25 cellular contexts compared by ENCODE assay signal in genomic region chr18:48215876-48216638, GRCh38.
DNase-seq lines count a peak whose midpoint lies in the region; ATAC-seq and TF ChIP-seq lines count a peak whose summit lies in the region.
"Had no signal": no experiment of that assay in that cellular context is flagged by ENCODE, and none has a peak within 500 bp of the region (broad histone marks: within the 10 kb centered on the region; RNA-seq: fewer than 3 reads in every experiment).

No MANE protein-coding gene starts in this region.

- DNase-seq in Ammon's horn (ENCODE audit: low spot score) (peak; percentile 29), DMS79 (lab: John Stamatoyannopoulos, UW) (peak; percentile 41), neuronal stem cell (ENCODE audit: low spot score) (no peak), smooth muscle cell (lab: John Stamatoyannopoulos, UW; ENCODE audit: unreplicated experiment) (no peak)
- DNase-seq in activated CD4-positive, alpha-beta T cell treated with anti-CD3 and anti-CD28 coated beads for 48 hours: no peak
- DNase-seq: activated CD4-positive, alpha-beta T cell treated with anti-CD3 and anti-CD28 coated beads for 36 hours; activated naive CD4-positive, alpha-beta T cell treated with anti-CD3 and anti-CD28 coated beads, Interleukin-2, amount 10 ng/mL, durations not matched to agents 7 days and 5 days; body of pancreas; CD8-positive, alpha-beta memory T cell; DMS 273 treated with DMSO at 0.1 percent for 48 hours; NCI-H526; Peyer's patch; right cardiac atrium; stimulated activated CD4-positive, alpha-beta T cell treated with anti-CD3 and anti-CD28 coated beads, Interleukin-1b, Interleukin-23, amount 100 ng/mL, for 48 hours; stimulated activated naive CD4-positive, alpha-beta T cell treated with Interleukin-2 at 50 U/mL for 16 hours; SW 1271; testis had no signal

- H3K4me3 Mint-ChIP-seq in brain: no peak overlapping the region
- H3K4me3 Mint-ChIP-seq: activated CD4-positive, alpha-beta T cell treated with anti-CD3 and anti-CD28 coated beads for 36 hours; activated CD8-positive, alpha-beta T cell treated with anti-CD3 and anti-CD28 coated beads, Interleukin-2, amount 10 ng/mL, durations not matched to agents 7 days and 5 days; activated naive CD4-positive, alpha-beta T cell treated with anti-CD3 and anti-CD28 coated beads, Interleukin-2, amount 10 ng/mL, durations not matched to agents 7 days and 5 days; CD8-positive, alpha-beta memory T cell; IgD-negative memory B cell had no signal

- WGBS in neuronal stem cell (ENCODE audit: extremely low coverage in 2 of 2, insufficient read length in 2 of 2, insufficient replicate concordance in 1 of 2), 2 donors: no CpG with 5 or more reads among the region's 9 CpGs
- WGBS in smooth muscle cell (ENCODE audit: low lambda C conversion rate): 84% methylated on average over 9 of the region's 9 CpGs

- H3K9ac ChIP-seq in neuronal stem cell (ENCODE audit: low read depth, low read length, poor library complexity): no peak overlapping the region
- no peak overlapping the region for H3K9ac ChIP-seq in smooth muscle cell (ENCODE audit: low read depth)

- H3K23ac ChIP-seq in neuronal stem cell (ENCODE audit: low read depth, low read length, poor library complexity): no peak overlapping the region

- no peak overlapping the region for H2BK12ac ChIP-seq in neuronal stem cell (ENCODE audit: low read length)

- no peak for ATAC-seq in GM19328 (IDR thresholded peaks at IDR 0.05; ENCODE audit: unreplicated experiment)
- ATAC-seq: activated CD4-positive, alpha-beta T cell treated with anti-CD3 and anti-CD28 coated beads for 36 hours; activated CD8-positive, alpha-beta T cell treated with anti-CD3 and anti-CD28 coated beads, Interleukin-2, amount 10 ng/mL, durations not matched to agents 7 days and 5 days had no signal

- H3K27ac ChIP-seq in neuronal stem cell (replicated peaks; ENCODE audit: low read length) (no peak overlapping the region), smooth muscle cell (ENCODE audit: low read depth) (no peak overlapping the region)
- H3K27ac ChIP-seq: body of pancreas, Peyer's patch, testis, vagina, VCaP had no signal

- no peak overlapping the region for H3K4me3 ChIP-seq in neuronal stem cell (ENCODE audit: low read length in 2 of 2)
- no peak overlapping the region for H3K4me3 ChIP-seq in smooth muscle cell
- H3K4me3 ChIP-seq: adrenal gland, body of pancreas, heart right ventricle, Peyer's patch, testis, vagina had no signal

- H3K27me3 ChIP-seq in neuronal stem cell (ENCODE audit: control insufficient read depth in 3 of 3, insufficient read depth in 3 of 3, low read depth in 1 of 3, low read length in 3 of 3) (no peaks in the 10 kb centered on the region), smooth muscle cell (ENCODE audit: low read depth) (no peaks in the 10 kb centered on the region)
- H3K27me3 ChIP-seq: adrenal gland, body of pancreas, heart right ventricle, Peyer's patch, testis, vagina had no signal

- no peak overlapping the region for H4K8ac ChIP-seq in neuronal stem cell (ENCODE audit: low read depth, low read length)

- peaks cover 4 to 15% (median 8%) of the 10 kb centered on the region in 5 experiments for H3K9me3 Mint-ChIP-seq in brain
- H3K9me3 Mint-ChIP-seq: activated naive CD4-positive, alpha-beta T cell treated with anti-CD3 and anti-CD28 coated beads, Interleukin-2, amount 10 ng/mL, durations not matched to agents 7 days and 5 days had no signal

- H3K79me1 ChIP-seq in neuronal stem cell (ENCODE audit: low read depth, low read length): no peaks in the 10 kb centered on the region

- no peak overlapping the region for H2BK15ac ChIP-seq in neuronal stem cell (ENCODE audit: low read length)

- H3K14ac ChIP-seq in neuronal stem cell (ENCODE audit: low read length): no peak overlapping the region

- no peak overlapping the region for H2BK5ac ChIP-seq in neuronal stem cell (ENCODE audit: low read length)

- H3F3A ChIP-seq in smooth muscle cell (ENCODE audit: low read depth): no peaks in the 10 kb centered on the region

- H3K36me3 ChIP-seq in neuronal stem cell (replicated peaks in 1 of 2; ENCODE audit: control insufficient read depth in 2 of 2, insufficient read depth in 2 of 2, low read length in 2 of 2): no peaks in the 10 kb centered on the region
- H3K36me3 ChIP-seq in smooth muscle cell (ENCODE audit: low read depth): no peaks in the 10 kb centered on the region
- H3K36me3 ChIP-seq: adrenal gland, heart right ventricle, Peyer's patch, vagina had no signal

- H3K9me3 ChIP-seq in neuronal stem cell (replicated peaks in 1 of 2; ENCODE audit: control insufficient read depth in 2 of 2, insufficient read depth in 1 of 2, low read depth in 1 of 2, low read length in 2 of 2) (peaks cover 0 to 5% of the 10 kb centered on the region in 2 donors), smooth muscle cell (replicated peaks; ENCODE audit: low read depth) (no peaks in the 10 kb centered on the region)
- H3K9me3 ChIP-seq: adrenal gland, body of pancreas, Peyer's patch, testis, vagina had no signal

- peak overlapping the region in 3 of 5 experiments; percentile 50 to 79 (median 66) for H3K27ac Mint-ChIP-seq in brain
- H3K27ac Mint-ChIP-seq: activated CD4-positive, alpha-beta T cell treated with anti-CD3 and anti-CD28 coated beads for 36 hours; activated CD8-positive, alpha-beta T cell treated with anti-CD3 and anti-CD28 coated beads, Interleukin-2, amount 10 ng/mL, durations not matched to agents 7 days and 5 days; activated naive CD4-positive, alpha-beta T cell treated with anti-CD3 and anti-CD28 coated beads, Interleukin-2, amount 10 ng/mL, durations not matched to agents 7 days and 5 days; CD8-positive, alpha-beta memory T cell; IgD-negative memory B cell had no signal

- no peaks in the 10 kb centered on the region for H3K79me2 ChIP-seq in smooth muscle cell (ENCODE audit: low read depth)

- H3K4ac ChIP-seq in neuronal stem cell (ENCODE audit: low read length): no peak overlapping the region

- no peak overlapping the region for H4K91ac ChIP-seq in neuronal stem cell (ENCODE audit: low read depth, low read length, poor library complexity)

- H2AFZ ChIP-seq in neuronal stem cell (ENCODE audit: low read length) (no peak overlapping the region), smooth muscle cell (ENCODE audit: low read depth) (no peak overlapping the region)

- peaks cover 22% of the 10 kb centered on the region for H3K27me3 Mint-ChIP-seq in brain
- H3K27me3 Mint-ChIP-seq: activated CD4-positive, alpha-beta T cell treated with anti-CD3 and anti-CD28 coated beads for 36 hours; IgD-negative memory B cell had no signal

- no peak for TF ChIP-seq CTCF in brain (conservative IDR thresholded peaks at IDR 0.05)
- no peak for TF ChIP-seq CTCF in smooth muscle cell (IDR thresholded peaks at IDR 0.05; ENCODE audit: borderline replicate concordance, insufficient read depth, poor library complexity, severe bottlenecking)

- no peak overlapping the region for H3K18ac ChIP-seq in neuronal stem cell (ENCODE audit: low read length)

- H3K4me1 Mint-ChIP-seq in brain: peaks cover 30% of the 10 kb centered on the region
- H3K4me1 Mint-ChIP-seq: activated CD4-positive, alpha-beta T cell treated with anti-CD3 and anti-CD28 coated beads for 36 hours; CD8-positive, alpha-beta memory T cell; IgD-negative memory B cell had no signal

- H2BK120ac ChIP-seq in neuronal stem cell (ENCODE audit: low read depth, low read length): no peak overlapping the region

- no peaks in the 10 kb centered on the region for H4K20me1 ChIP-seq in smooth muscle cell (ENCODE audit: low read depth)

- H3K4me2 ChIP-seq in neuronal stem cell (ENCODE audit: insufficient read depth, low read length, poor library complexity, severe bottlenecking) (no peak overlapping the region), smooth muscle cell (no peak overlapping the region)

- no peaks in the 10 kb centered on the region for H3K36me3 Mint-ChIP-seq in brain
- H3K36me3 Mint-ChIP-seq: activated naive CD4-positive, alpha-beta T cell treated with anti-CD3 and anti-CD28 coated beads, Interleukin-2, amount 10 ng/mL, durations not matched to agents 7 days and 5 days; CD8-positive, alpha-beta memory T cell; IgD-negative memory B cell had no signal

- H2AK5ac ChIP-seq in neuronal stem cell (ENCODE audit: low read depth, low read length): peak overlapping the region; percentile 16

- H3K4me1 ChIP-seq in neuronal stem cell (ENCODE audit: control insufficient read depth in 2 of 2, insufficient read depth in 1 of 2, low read depth in 1 of 2, low read length in 2 of 2): peaks cover 0 to 3% of the 10 kb centered on the region in 2 donors
- H3K4me1 ChIP-seq in smooth muscle cell (ENCODE audit: low read depth): no peaks in the 10 kb centered on the region
- H3K4me1 ChIP-seq: adrenal gland, body of pancreas, Peyer's patch had no signal

Comparison
In these comparisons a context has a peak if more than half of its experiments do, and no peak if none do; other contexts are left out.
1. DNase-seq: peak in Ammon's horn (single experiment) and DMS79 (single experiment); none in neuronal stem cell (single experiment), activated CD4-positive, alpha-beta T cell treated with anti-CD3 and anti-CD28 coated beads for 48 hours (single experiment) and smooth muscle cell (single experiment).